1 cellular context compared by ENCODE assay signal in the genomic region with DNA sequence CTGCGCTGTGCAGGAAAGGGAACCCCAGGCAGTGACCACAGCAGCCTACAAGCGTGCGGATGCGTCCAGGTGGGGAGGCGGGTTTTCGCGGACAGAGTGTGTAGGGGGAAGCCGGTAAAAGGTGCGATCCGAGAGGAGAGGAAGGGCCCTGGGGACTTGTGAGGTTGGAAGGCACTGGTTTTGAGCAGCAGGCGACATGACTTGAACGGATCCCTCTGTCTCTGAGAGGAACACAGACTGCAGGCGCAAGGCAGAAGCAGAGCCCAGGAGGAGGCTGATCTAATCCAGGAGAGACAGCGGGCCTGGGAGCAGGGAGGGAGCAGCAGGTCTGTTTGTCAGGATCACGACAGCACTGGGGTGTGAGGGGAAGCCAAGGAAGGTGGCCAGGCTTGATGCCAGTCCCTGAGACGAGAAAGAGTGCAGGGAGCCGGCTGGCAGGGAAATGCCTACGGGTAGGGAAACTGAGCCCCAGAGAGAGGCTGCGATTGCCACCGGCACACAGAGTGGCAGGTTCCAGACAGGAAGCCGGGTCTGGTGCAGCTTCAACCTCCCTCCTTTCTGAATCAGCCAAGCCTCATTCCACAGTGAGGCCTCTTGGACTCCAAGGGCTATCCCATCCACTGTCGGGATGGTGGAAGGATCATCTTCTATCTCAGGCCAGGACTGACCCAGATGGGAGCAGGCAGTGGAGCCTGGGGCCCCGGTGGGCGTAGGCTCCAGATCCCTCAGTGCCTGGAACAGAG.
TF ChIP-seq lines count a peak whose summit lies in the region.

No MANE protein-coding gene starts in this region.

TF ChIP-seq in HepG2, 621 proteins besides CTCF, POLR2A, EP300 and RAD21 (continued from another document and continues in another):
- TF ChIP-seq, protein P1, sequence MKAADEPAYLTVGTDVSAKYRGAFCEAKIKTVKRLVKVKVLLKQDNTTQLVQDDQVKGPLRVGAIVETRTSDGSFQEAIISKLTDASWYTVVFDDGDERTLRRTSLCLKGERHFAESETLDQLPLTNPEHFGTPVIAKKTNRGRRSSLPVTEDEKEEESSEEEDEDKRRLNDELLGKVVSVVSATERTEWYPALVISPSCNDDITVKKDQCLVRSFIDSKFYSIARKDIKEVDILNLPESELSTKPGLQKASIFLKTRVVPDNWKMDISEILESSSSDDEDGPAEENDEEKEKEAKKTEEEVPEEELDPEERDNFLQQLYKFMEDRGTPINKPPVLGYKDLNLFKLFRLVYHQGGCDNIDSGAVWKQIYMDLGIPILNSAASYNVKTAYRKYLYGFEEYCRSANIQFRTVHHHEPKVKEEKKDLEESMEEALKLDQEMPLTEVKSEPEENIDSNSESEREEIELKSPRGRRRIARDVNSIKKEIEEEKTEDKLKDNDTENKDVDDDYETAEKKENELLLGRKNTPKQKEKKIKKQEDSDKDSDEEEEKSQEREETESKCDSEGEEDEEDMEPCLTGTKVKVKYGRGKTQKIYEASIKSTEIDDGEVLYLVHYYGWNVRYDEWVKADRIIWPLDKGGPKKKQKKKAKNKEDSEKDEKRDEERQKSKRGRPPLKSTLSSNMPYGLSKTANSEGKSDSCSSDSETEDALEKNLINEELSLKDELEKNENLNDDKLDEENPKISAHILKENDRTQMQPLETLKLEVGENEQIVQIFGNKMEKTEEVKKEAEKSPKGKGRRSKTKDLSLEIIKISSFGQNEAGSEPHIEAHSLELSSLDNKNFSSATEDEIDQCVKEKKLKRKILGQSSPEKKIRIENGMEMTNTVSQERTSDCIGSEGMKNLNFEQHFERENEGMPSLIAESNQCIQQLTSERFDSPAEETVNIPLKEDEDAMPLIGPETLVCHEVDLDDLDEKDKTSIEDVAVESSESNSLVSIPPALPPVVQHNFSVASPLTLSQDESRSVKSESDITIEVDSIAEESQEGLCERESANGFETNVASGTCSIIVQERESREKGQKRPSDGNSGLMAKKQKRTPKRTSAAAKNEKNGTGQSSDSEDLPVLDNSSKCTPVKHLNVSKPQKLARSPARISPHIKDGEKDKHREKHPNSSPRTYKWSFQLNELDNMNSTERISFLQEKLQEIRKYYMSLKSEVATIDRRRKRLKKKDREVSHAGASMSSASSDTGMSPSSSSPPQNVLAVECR (CRISPR knock-in tag; IDR thresholded peaks at IDR 0.05; ENCODE audit: borderline replicate concordance), result peak; percentile 42; the same call in 1 of the 2 replicates
- TF ChIP-seq ZBTB7A (CRISPR knock-in tag; IDR thresholded peaks at IDR 0.05), result no peak
- no peak for TF ChIP-seq KDM2A (CRISPR knock-in tag; IDR thresholded peaks at IDR 0.05; ENCODE audit: borderline replicate concordance, low read depth)
- no peak for TF ChIP-seq ZNF691 (CRISPR knock-in tag; IDR thresholded peaks at IDR 0.05; ENCODE audit: borderline replicate concordance, low read depth)
- no peak for TF ChIP-seq ONECUT2 (CRISPR knock-in tag; IDR thresholded peaks at IDR 0.05)
- no peak; the same call in 1 of the 2 replicates for TF ChIP-seq USF2 (IDR thresholded peaks at IDR 0.05; ENCODE audit: low read depth, low read length)
- no peak; the same call in 1 of the 2 replicates for TF ChIP-seq USF2 (CRISPR knock-in tag; IDR thresholded peaks at IDR 0.05; ENCODE audit: borderline replicate concordance)
- TF ChIP-seq, protein P2, sequence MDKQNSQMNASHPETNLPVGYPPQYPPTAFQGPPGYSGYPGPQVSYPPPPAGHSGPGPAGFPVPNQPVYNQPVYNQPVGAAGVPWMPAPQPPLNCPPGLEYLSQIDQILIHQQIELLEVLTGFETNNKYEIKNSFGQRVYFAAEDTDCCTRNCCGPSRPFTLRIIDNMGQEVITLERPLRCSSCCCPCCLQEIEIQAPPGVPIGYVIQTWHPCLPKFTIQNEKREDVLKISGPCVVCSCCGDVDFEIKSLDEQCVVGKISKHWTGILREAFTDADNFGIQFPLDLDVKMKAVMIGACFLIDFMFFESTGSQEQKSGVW (CRISPR knock-in tag; IDR thresholded peaks at IDR 0.05; ENCODE audit: borderline replicate concordance), result 0 out of 2 replicates have a peak, but pooled peaks have one; percentile 39
- TF ChIP-seq, protein P3, sequence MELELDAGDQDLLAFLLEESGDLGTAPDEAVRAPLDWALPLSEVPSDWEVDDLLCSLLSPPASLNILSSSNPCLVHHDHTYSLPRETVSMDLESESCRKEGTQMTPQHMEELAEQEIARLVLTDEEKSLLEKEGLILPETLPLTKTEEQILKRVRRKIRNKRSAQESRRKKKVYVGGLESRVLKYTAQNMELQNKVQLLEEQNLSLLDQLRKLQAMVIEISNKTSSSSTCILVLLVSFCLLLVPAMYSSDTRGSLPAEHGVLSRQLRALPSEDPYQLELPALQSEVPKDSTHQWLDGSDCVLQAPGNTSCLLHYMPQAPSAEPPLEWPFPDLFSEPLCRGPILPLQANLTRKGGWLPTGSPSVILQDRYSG (CRISPR knock-in tag; IDR thresholded peaks at IDR 0.05), result no peak
- no peak for TF ChIP-seq RBM39 (IDR thresholded peaks at IDR 0.05; ENCODE audit: low read depth, low read length, poor library complexity, severe bottlenecking)
- TF ChIP-seq FOXC1 (CRISPR knock-in tag; IDR thresholded peaks at IDR 0.05; ENCODE audit: borderline replicate concordance), result no peak
- TF ChIP-seq ZFP36L2 (CRISPR knock-in tag; IDR thresholded peaks at IDR 0.05), result no peak
- no peak for TF ChIP-seq SNRNP70 (IDR thresholded peaks at IDR 0.05; ENCODE audit: low read depth, low read length)
- no peak for TF ChIP-seq FOXK1 (CRISPR knock-in tag; IDR thresholded peaks at IDR 0.05; ENCODE audit: borderline replicate concordance, low read depth)
- no peak for TF ChIP-seq TEF (CRISPR knock-in tag; IDR thresholded peaks at IDR 0.05)
- TF ChIP-seq RNF2 (conservative IDR thresholded peaks at IDR 0.05; ENCODE audit: low read depth), result no peak
- TF ChIP-seq HNRNPL (IDR thresholded peaks at IDR 0.05; ENCODE audit: low read depth, low read length), result no peak
- no peak for TF ChIP-seq ZNF331 (CRISPR knock-in tag; IDR thresholded peaks at IDR 0.05)
- TF ChIP-seq NFKB2 (CRISPR knock-in tag; IDR thresholded peaks at IDR 0.05; ENCODE audit: borderline replicate concordance), result 0 out of 2 replicates have a peak, but pooled peaks have one; percentile 52
- peak; percentile 48; the same call in 1 of the 2 replicates for TF ChIP-seq HNF1B (CRISPR knock-in tag; IDR thresholded peaks at IDR 0.05)
- TF ChIP-seq MXD4 (CRISPR knock-in tag; IDR thresholded peaks at IDR 0.05), result no peak
- no peak for TF ChIP-seq IRF2 (CRISPR knock-in tag; IDR thresholded peaks at IDR 0.05)
- TF ChIP-seq MED1 (CRISPR knock-in tag; IDR thresholded peaks at IDR 0.05), result no peak; the same call in 1 of the 2 replicates
- no peak for TF ChIP-seq NFIB (CRISPR knock-in tag; IDR thresholded peaks at IDR 0.05; ENCODE audit: borderline replicate concordance)
- no peak; the same call in 1 of the 2 replicates for TF ChIP-seq THAP11 (CRISPR knock-in tag; IDR thresholded peaks at IDR 0.05)
- TF ChIP-seq, protein P4, sequence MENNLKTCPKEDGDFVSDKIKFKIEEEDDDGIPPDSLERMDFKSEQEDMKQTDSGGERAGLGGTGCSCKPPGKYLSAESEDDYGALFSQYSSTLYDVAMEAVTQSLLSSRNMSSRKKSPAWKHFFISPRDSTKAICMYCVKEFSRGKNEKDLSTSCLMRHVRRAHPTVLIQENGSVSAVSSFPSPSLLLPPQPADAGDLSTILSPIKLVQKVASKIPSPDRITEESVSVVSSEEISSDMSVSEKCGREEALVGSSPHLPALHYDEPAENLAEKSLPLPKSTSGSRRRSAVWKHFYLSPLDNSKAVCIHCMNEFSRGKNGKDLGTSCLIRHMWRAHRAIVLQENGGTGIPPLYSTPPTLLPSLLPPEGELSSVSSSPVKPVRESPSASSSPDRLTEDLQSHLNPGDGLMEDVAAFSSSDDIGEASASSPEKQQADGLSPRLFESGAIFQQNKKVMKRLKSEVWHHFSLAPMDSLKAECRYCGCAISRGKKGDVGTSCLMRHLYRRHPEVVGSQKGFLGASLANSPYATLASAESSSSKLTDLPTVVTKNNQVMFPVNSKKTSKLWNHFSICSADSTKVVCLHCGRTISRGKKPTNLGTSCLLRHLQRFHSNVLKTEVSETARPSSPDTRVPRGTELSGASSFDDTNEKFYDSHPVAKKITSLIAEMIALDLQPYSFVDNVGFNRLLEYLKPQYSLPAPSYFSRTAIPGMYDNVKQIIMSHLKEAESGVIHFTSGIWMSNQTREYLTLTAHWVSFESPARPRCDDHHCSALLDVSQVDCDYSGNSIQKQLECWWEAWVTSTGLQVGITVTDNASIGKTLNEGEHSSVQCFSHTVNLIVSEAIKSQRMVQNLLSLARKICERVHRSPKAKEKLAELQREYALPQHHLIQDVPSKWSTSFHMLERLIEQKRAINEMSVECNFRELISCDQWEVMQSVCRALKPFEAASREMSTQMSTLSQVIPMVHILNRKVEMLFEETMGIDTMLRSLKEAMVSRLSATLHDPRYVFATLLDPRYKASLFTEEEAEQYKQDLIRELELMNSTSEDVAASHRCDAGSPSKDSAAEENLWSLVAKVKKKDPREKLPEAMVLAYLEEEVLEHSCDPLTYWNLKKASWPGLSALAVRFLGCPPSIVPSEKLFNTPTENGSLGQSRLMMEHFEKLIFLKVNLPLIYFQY (CRISPR knock-in tag; IDR thresholded peaks at IDR 0.05; ENCODE audit: borderline replicate concordance), result no peak
- no peak for TF ChIP-seq PBX3 (CRISPR knock-in tag; IDR thresholded peaks at IDR 0.05; ENCODE audit: borderline replicate concordance)
- TF ChIP-seq KDM1A (CRISPR knock-in tag; IDR thresholded peaks at IDR 0.05), result no peak
- TF ChIP-seq SIN3B (IDR thresholded peaks at IDR 0.05; ENCODE audit: low read length), result no peak
- TF ChIP-seq YEATS4 (CRISPR knock-in tag; IDR thresholded peaks at IDR 0.05; ENCODE audit: borderline replicate concordance), result 0 out of 2 replicates have a peak, but pooled peaks have one; percentile 19
- TF ChIP-seq, protein P5, sequence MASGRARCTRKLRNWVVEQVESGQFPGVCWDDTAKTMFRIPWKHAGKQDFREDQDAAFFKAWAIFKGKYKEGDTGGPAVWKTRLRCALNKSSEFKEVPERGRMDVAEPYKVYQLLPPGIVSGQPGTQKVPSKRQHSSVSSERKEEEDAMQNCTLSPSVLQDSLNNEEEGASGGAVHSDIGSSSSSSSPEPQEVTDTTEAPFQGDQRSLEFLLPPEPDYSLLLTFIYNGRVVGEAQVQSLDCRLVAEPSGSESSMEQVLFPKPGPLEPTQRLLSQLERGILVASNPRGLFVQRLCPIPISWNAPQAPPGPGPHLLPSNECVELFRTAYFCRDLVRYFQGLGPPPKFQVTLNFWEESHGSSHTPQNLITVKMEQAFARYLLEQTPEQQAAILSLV (CRISPR knock-in tag; IDR thresholded peaks at IDR 0.05; ENCODE audit: borderline replicate concordance), result peak; percentile 14; the same call in 1 of the 2 replicates
- TF ChIP-seq MTERF4 (CRISPR knock-in tag; IDR thresholded peaks at IDR 0.05), result 0 out of 2 replicates have a peak, but pooled peaks have one; percentile 3
